ENCODE assay signal across 25 cellular contexts in genomic region chr12:104222981-104223380, GRCh38. TPM values are rescaled to one million over a fixed set of nuclear protein-coding genes. Genes with fewer than 3 reads are reported as not detected.
A peak's percentile ranks its signal among the peaks of the same experiment; 100 is the strongest.
DNase-seq lines count a peak whose midpoint lies in the region; ATAC-seq and TF ChIP-seq lines count a peak whose summit lies in the region.
"Had no signal": no experiment of that assay in that cellular context is flagged by ENCODE, and none has a peak within 500 bp of the region (broad histone marks: within the 10 kb centered on the region; RNA-seq: fewer than 3 reads in every experiment).

No MANE protein-coding gene starts in this region.

- H3K4me2 ChIP-seq in GM23338 (no peak overlapping the region), hepatocyte (peak overlapping the region; percentile 19)

- H3K27me3 ChIP-seq in GM23338 (ENCODE audit: insufficient read depth) = no peaks in the 10 kb centered on the region
- no peaks in the 10 kb centered on the region for H3K27me3 ChIP-seq in hepatocyte
- no peaks in the 10 kb centered on the region for H3K27me3 ChIP-seq in thoracic aorta (replicated peaks; ENCODE audit: insufficient read depth)
- H3K27me3 ChIP-seq: SJCRH30 had no signal

- H3K4me3 Mint-ChIP-seq in GM23338 = no peak overlapping the region
- H3K4me3 Mint-ChIP-seq: B cell; CD8-positive, alpha-beta T cell; H9 had no signal

- ATAC-seq in GM23338 = no peak
- no peak for ATAC-seq in thoracic aorta (ENCODE audit: insufficient number of reproducible peaks, low FRiP score, low read depth)
- no peak for ATAC-seq in HG03354 (IDR thresholded peaks at IDR 0.05; ENCODE audit: poor library complexity, severe bottlenecking, unreplicated experiment)
- ATAC-seq in HG02642 (IDR thresholded peaks at IDR 0.05; ENCODE audit: poor library complexity, unreplicated experiment) = no peak
- ATAC-seq: CD8-positive, alpha-beta T cell; Right ventricle myocardium inferior; SK-N-SH treated with all-trans-retinoic acid at 6 μM for 48 hours had no signal

- DNase-seq in GM23338 (ENCODE audit: low spot score) (no peak), amniotic epithelial cell (ENCODE audit: low read depth) (peak; percentile 32), hepatocyte (ENCODE audit: low spot score) (no peak), thoracic aorta (ENCODE audit: low spot score) (no peak)
- no peak for DNase-seq in activated CD4-positive, alpha-beta T cell treated with anti-CD3 and anti-CD28 coated beads, Interleukin-2, amount 50 U/mL, for 48 hours
- DNase-seq: Caco-2; CD8-positive, alpha-beta T cell; GM23248; H9; KBM-7; MV-4-11; NCI-H1105; NCI-H1436 treated with DMSO at 0.1 percent for 48 hours; NCI-H187 treated with DMSO at 0.1 percent for 48 hours; NCI-H446; NCI-H524 treated with DMSO at 0.1 percent for 48 hours; NCI-H774; SJCRH30 had no signal

- H3K36me3 Mint-ChIP-seq in GM23338 (ENCODE audit: low read depth) = no peaks in the 10 kb centered on the region
- H3K36me3 Mint-ChIP-seq: CD8-positive, alpha-beta T cell had no signal

- H3K36me3 ChIP-seq in GM23338 (ENCODE audit: insufficient read depth) (no peaks in the 10 kb centered on the region), hepatocyte (replicated peaks; ENCODE audit: insufficient read depth, low read depth) (no peaks in the 10 kb centered on the region), thoracic aorta (no peaks in the 10 kb centered on the region)
- H3K36me3 ChIP-seq: SJCRH30 had no signal

- H3K4me1 ChIP-seq in GM23338 (ENCODE audit: insufficient read depth) = no peaks in the 10 kb centered on the region
- peaks cover 24% of the 10 kb centered on the region for H3K4me1 ChIP-seq in hepatocyte (ENCODE audit: insufficient read depth)
- H3K4me1 ChIP-seq in thoracic aorta (ENCODE audit: control insufficient read depth in 1 of 2, low read depth in 2 of 2) = peaks cover 22 to 66% of the 10 kb centered on the region in 2 donors

- no peak overlapping the region for H3K27ac ChIP-seq in GM23338 (ENCODE audit: low read depth)
- H3K27ac ChIP-seq in hepatocyte = peak overlapping the region; percentile 5
- peak overlapping the region; percentile 28 to 51 for H3K27ac ChIP-seq in thoracic aorta
- H3K27ac ChIP-seq: C4-2B, GM23248, HL-60, SJCRH30 had no signal

- TF ChIP-seq CTCF in GM23338 (conservative IDR thresholded peaks at IDR 0.05; ENCODE audit: low read depth in 2 of 2) (no peak), hepatocyte (IDR thresholded peaks at IDR 0.05; ENCODE audit: poor library complexity) (no peak), thoracic aorta (IDR thresholded peaks at IDR 0.05) (no peak)

- H2AFZ ChIP-seq in GM23338 = peak overlapping the region; percentile 86; the same call in 1 of the 2 replicates
- no peak overlapping the region for H2AFZ ChIP-seq in hepatocyte
- H2AFZ ChIP-seq: GM23248 had no signal

- H3K4me3 ChIP-seq in GM23338 = no peak overlapping the region
- H3K4me3 ChIP-seq in hepatocyte = no peak overlapping the region
- no peak overlapping the region for H3K4me3 ChIP-seq in thoracic aorta
- H3K4me3 ChIP-seq: GM23248, SJCRH30 had no signal

- H3K27ac Mint-ChIP-seq in GM23338 = no peak overlapping the region
- H3K27ac Mint-ChIP-seq: B cell; CD8-positive, alpha-beta T cell; H9 had no signal

- H3K4me1 Mint-ChIP-seq in GM23338 = no peaks in the 10 kb centered on the region

- H3K9me2 ChIP-seq in GM23338 (ENCODE audit: insufficient read depth) = no peaks in the 10 kb centered on the region
- no peaks in the 10 kb centered on the region for H3K9me2 ChIP-seq in hepatocyte (replicated peaks; ENCODE audit: insufficient read depth)

- H3K9me3 Mint-ChIP-seq in GM23338 = no peaks in the 10 kb centered on the region
- H3K9me3 Mint-ChIP-seq: CD8-positive, alpha-beta T cell; H9 had no signal

- H3F3A ChIP-seq in GM23338 (replicated peaks; ENCODE audit: low read depth) = no peaks in the 10 kb centered on the region

- H3K9me3 ChIP-seq in hepatocyte (ENCODE audit: low read depth) (no peaks in the 10 kb centered on the region), thoracic aorta (no peaks in the 10 kb centered on the region)
- H3K9me3 ChIP-seq: Caco-2, SJCRH30 had no signal

- WGBS in hepatocyte (ENCODE audit: low lambda C conversion rate, missing lambda C conversion rate) = 60% methylated on average over 2 of the region's 2 CpGs

- H4K20me1 ChIP-seq in GM23338 (replicated peaks; ENCODE audit: insufficient read depth) (no peaks in the 10 kb centered on the region), hepatocyte (ENCODE audit: insufficient read depth, poor library complexity, severe bottlenecking) (no peaks in the 10 kb centered on the region)

- peaks cover 3% of the 10 kb centered on the region for H3K27me3 Mint-ChIP-seq in GM23338 (ENCODE audit: insufficient read depth, low read depth, poor library complexity)

- H3K79me2 ChIP-seq in GM23338 (replicated peaks; ENCODE audit: insufficient read depth) = no peaks in the 10 kb centered on the region
- H3K79me2 ChIP-seq in hepatocyte = no peaks in the 10 kb centered on the region

TF ChIP-seq in GM23338, 12 proteins besides CTCF, POLR2A, EP300 and RAD21 (continues in another document):
- no peak for TF ChIP-seq NANOG (IDR thresholded peaks at IDR 0.05; ENCODE audit: borderline replicate concordance)
- TF ChIP-seq, protein P1, sequence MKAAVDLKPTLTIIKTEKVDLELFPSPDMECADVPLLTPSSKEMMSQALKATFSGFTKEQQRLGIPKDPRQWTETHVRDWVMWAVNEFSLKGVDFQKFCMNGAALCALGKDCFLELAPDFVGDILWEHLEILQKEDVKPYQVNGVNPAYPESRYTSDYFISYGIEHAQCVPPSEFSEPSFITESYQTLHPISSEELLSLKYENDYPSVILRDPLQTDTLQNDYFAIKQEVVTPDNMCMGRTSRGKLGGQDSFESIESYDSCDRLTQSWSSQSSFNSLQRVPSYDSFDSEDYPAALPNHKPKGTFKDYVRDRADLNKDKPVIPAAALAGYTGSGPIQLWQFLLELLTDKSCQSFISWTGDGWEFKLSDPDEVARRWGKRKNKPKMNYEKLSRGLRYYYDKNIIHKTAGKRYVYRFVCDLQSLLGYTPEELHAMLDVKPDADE (IDR thresholded peaks at IDR 0.05) = no peak
- TF ChIP-seq STAT1 (IDR thresholded peaks at IDR 0.05; ENCODE audit: unreplicated experiment) = no peak
- TF ChIP-seq ZNF331 (CRISPR knock-in tag; IDR thresholded peaks at IDR 0.05; ENCODE audit: low read depth) = no peak
- no peak for TF ChIP-seq ZNF114 (CRISPR knock-in tag; IDR thresholded peaks at IDR 0.05)
- no peak for TF ChIP-seq CREB1 (CRISPR knock-in tag; IDR thresholded peaks at IDR 0.05; ENCODE audit: low read depth)
- no peak for TF ChIP-seq EZH2phosphoT487 (IDR thresholded peaks at IDR 0.05; ENCODE audit: unreplicated experiment)
- no peak for TF ChIP-seq JUNB (IDR thresholded peaks at IDR 0.05; ENCODE audit: unreplicated experiment)
- TF ChIP-seq, protein P2, sequence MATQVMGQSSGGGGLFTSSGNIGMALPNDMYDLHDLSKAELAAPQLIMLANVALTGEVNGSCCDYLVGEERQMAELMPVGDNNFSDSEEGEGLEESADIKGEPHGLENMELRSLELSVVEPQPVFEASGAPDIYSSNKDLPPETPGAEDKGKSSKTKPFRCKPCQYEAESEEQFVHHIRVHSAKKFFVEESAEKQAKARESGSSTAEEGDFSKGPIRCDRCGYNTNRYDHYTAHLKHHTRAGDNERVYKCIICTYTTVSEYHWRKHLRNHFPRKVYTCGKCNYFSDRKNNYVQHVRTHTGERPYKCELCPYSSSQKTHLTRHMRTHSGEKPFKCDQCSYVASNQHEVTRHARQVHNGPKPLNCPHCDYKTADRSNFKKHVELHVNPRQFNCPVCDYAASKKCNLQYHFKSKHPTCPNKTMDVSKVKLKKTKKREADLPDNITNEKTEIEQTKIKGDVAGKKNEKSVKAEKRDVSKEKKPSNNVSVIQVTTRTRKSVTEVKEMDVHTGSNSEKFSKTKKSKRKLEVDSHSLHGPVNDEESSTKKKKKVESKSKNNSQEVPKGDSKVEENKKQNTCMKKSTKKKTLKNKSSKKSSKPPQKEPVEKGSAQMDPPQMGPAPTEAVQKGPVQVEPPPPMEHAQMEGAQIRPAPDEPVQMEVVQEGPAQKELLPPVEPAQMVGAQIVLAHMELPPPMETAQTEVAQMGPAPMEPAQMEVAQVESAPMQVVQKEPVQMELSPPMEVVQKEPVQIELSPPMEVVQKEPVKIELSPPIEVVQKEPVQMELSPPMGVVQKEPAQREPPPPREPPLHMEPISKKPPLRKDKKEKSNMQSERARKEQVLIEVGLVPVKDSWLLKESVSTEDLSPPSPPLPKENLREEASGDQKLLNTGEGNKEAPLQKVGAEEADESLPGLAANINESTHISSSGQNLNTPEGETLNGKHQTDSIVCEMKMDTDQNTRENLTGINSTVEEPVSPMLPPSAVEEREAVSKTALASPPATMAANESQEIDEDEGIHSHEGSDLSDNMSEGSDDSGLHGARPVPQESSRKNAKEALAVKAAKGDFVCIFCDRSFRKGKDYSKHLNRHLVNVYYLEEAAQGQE (IDR thresholded peaks at IDR 0.05; ENCODE audit: unreplicated experiment) = no peak
- no peak for TF ChIP-seq EZH2 (IDR thresholded peaks at IDR 0.05; ENCODE audit: low read depth, unreplicated experiment)

RNA-seq across cellular contexts. Expression of gene TXNRD1, which starts 7.4 kb away (rescaled TPM):
- 127 and 135 TPM in 2 replicates for total RNA-seq in GM23338 (2014; rRNA removed; shearing (Covaris generic))
- polyA plus RNA-seq in GM23338 (2016; fragmentation: Nextera tagmentation; extraction: Ambion mirVana) (108 and 115 TPM in 2 replicates), hepatocyte (40.4 and 49.8 TPM in 2 replicates)
- total RNA-seq in hepatocyte (103 and 113 TPM in 2 replicates), thoracic aorta (100 to 1,000 TPM; 269 to 332 TPM)
